ENCODE assay signal across 20 cellular contexts in genomic region chr21:33857846-33858671, GRCh38.
"Had no signal": no experiment of that assay in that cellular context is flagged by ENCODE, and none has a peak within 500 bp of the region (broad histone marks: within the 10 kb centered on the region; RNA-seq: fewer than 3 reads in every experiment).

No MANE protein-coding gene starts in this region.

- H3K27ac ChIP-seq: adrenal gland, body of pancreas, foreskin keratinocyte, neutrophil, skin epidermis, upper lobe of left lung had no signal

- H3K27me3 ChIP-seq: adrenal gland, body of pancreas, foreskin keratinocyte, neutrophil, upper lobe of left lung had no signal

- H3K36me3 ChIP-seq: adrenal gland, neutrophil, upper lobe of left lung had no signal

- DNase-seq: activated CD4-positive, alpha-beta T cell treated with anti-CD3 and anti-CD28 coated beads for 36 hours; activated CD8-positive, alpha-beta T cell treated with anti-CD3 and anti-CD28 coated beads for 36 hours; activated effector memory CD4-positive, alpha-beta T cell treated with Interleukin-2 at 50 U/mL for 16 hours; activated T-cell treated with anti-CD3 and anti-CD28 coated beads, Interleukin-2, amount 50 U/mL, for 4 hours; adrenal gland; body of pancreas; central memory CD4-positive, alpha-beta T cell; effector CD8-positive, alpha-beta T cell; foreskin keratinocyte; glutamatergic neuron; immature natural killer cell; left colon; stimulated activated CD4-positive, alpha-beta T cell treated with anti-CD3 and anti-CD28 coated beads, Interleukin-15, amount 100 ng/mL, for 24 hours; stimulated activated CD4-positive, alpha-beta T cell treated with anti-CD3 and anti-CD28 coated beads, Interleukin-4, amount 100 ng/mL, for 1 hour; stimulated activated naive CD4-positive, alpha-beta T cell; T-helper 9 cell; upper lobe of left lung had no signal

- H3K9me3 ChIP-seq: adrenal gland, body of pancreas, neutrophil, upper lobe of left lung had no signal

- H3K4me1 Mint-ChIP-seq: activated CD4-positive, alpha-beta T cell treated with anti-CD3 and anti-CD28 coated beads for 36 hours; activated naive CD4-positive, alpha-beta T cell treated with anti-CD3 and anti-CD28 coated beads, Interleukin-2, amount 50 U/mL, for 24 hours; immature natural killer cell had no signal

- H3K4me3 ChIP-seq: adrenal gland, body of pancreas, skin epidermis, upper lobe of left lung had no signal

- H3K27me3 Mint-ChIP-seq: activated CD4-positive, alpha-beta T cell treated with anti-CD3 and anti-CD28 coated beads for 36 hours; activated CD8-positive, alpha-beta T cell treated with anti-CD3 and anti-CD28 coated beads for 36 hours; activated naive CD4-positive, alpha-beta T cell treated with anti-CD3 and anti-CD28 coated beads, Interleukin-2, amount 50 U/mL, for 24 hours had no signal

- H3K9me3 Mint-ChIP-seq: activated CD8-positive, alpha-beta T cell treated with anti-CD3 and anti-CD28 coated beads for 36 hours; activated naive CD4-positive, alpha-beta T cell treated with anti-CD3 and anti-CD28 coated beads, Interleukin-2, amount 50 U/mL, for 24 hours; activated T-cell treated with anti-CD3 and anti-CD28 coated beads, Interleukin-2, amount 50 U/mL, for 4 hours; immature natural killer cell had no signal

- H3K4me3 Mint-ChIP-seq: activated CD4-positive, alpha-beta T cell treated with anti-CD3 and anti-CD28 coated beads for 36 hours; activated CD8-positive, alpha-beta T cell treated with anti-CD3 and anti-CD28 coated beads for 36 hours; activated naive CD4-positive, alpha-beta T cell treated with anti-CD3 and anti-CD28 coated beads, Interleukin-2, amount 50 U/mL, for 24 hours; activated T-cell treated with anti-CD3 and anti-CD28 coated beads, Interleukin-2, amount 50 U/mL, for 4 hours; immature natural killer cell had no signal

- H3K27ac Mint-ChIP-seq: activated CD4-positive, alpha-beta T cell treated with anti-CD3 and anti-CD28 coated beads for 36 hours; activated CD8-positive, alpha-beta T cell treated with anti-CD3 and anti-CD28 coated beads for 36 hours; activated naive CD4-positive, alpha-beta T cell treated with anti-CD3 and anti-CD28 coated beads, Interleukin-2, amount 50 U/mL, for 24 hours; immature natural killer cell had no signal

- H3K36me3 Mint-ChIP-seq: activated naive CD4-positive, alpha-beta T cell treated with anti-CD3 and anti-CD28 coated beads, Interleukin-2, amount 50 U/mL, for 24 hours; immature natural killer cell had no signal

- H3K4me1 ChIP-seq: adrenal gland, body of pancreas, foreskin keratinocyte, upper lobe of left lung had no signal
